Comparison of ENCODE assay signal across 8 cellular contexts in genomic region chr9:2859776-2860379, GRCh38. TPM values are rescaled to one million over a fixed set of nuclear protein-coding genes. Genes with fewer than 3 reads are reported as not detected.
DNase-seq lines count a peak whose midpoint lies in the region; ATAC-seq, FAIRE-seq and TF ChIP-seq lines count a peak whose summit lies in the region.

No MANE protein-coding gene starts in this region.

- H3K4me1 ChIP-seq in left lung, result no peaks in the 10 kb centered on the region

- H3K36me3 ChIP-seq in H7 (replicated peaks; ENCODE audit: control insufficient read depth, insufficient read depth, low read length) (no peaks in the 10 kb centered on the region), left lung (no peaks in the 10 kb centered on the region)

- H3K9me3 ChIP-seq in left lung, result no peaks in the 10 kb centered on the region

- no peak overlapping the region for H3K27ac ChIP-seq in left lung

- H3K4me3 ChIP-seq in H7 (ENCODE audit: insufficient read depth, low read depth, low read length) (no peak overlapping the region), cardiac fibroblast (replicated peaks in 1 of 2; ENCODE audit: low read depth in 2 of 2, low read length in 2 of 2) (no peak overlapping the region), left lung (no peak overlapping the region)

- peak; percentile 87 for ATAC-seq in left lung
- no peak for ATAC-seq in GM19397 (IDR thresholded peaks at IDR 0.05; ENCODE audit: unreplicated experiment)

- intact Hi-C loops in left lung (cut with DNase I), result no loop called here

- peak; percentile 67 for FAIRE-seq in TTC549 (lab: Jason Lieb, UNC)

- peak; percentile 3 for DNase-seq in DMS53 treated with DMSO at 0.1 percent for 48 hours (lab: John Stamatoyannopoulos, UW; ENCODE audit: unreplicated experiment)
- DNase-seq in H7, result peak; percentile 65
- DNase-seq in NCI-H2081 (lab: John Stamatoyannopoulos, UW), result peak; percentile 78 to 80
- DNase-seq in cardiac fibroblast (ENCODE audit: low read depth in 2 of 2), result peak; percentile 72 to 75
- peak in 1 of 2 donors; percentile 53 for DNase-seq in left lung
- DNase-seq in stimulated activated CD8-positive, alpha-beta memory T cell treated with anti-CD3 and anti-CD28 coated beads, Interleukin-7, amount 100 ng/mL, for 48 hours (ENCODE audit: extremely low read depth in 1 of 2, low read depth in 1 of 2), result peak; percentile 11 to 34

- TF ChIP-seq CTCF in cardiac fibroblast (IDR thresholded peaks at IDR 0.05; ENCODE audit: low read depth, low read length) (peak; percentile 87), left lung (IDR thresholded peaks at IDR 0.05) (peak; percentile 58 to 60)

- H3K27me3 ChIP-seq in H7 (ENCODE audit: control insufficient read depth, insufficient read depth, low read length), result peaks cover 3% of the 10 kb centered on the region; the same call in 1 of the 2 replicates
- H3K27me3 ChIP-seq in left lung, result peaks cover 0 to 4% of the 10 kb centered on the region in 2 donors

RNA-seq across cellular contexts. Expression of gene PUM3, which starts 16.0 kb away (rescaled TPM):
- total RNA-seq in H7 (2014; rRNA removed; shearing (Covaris generic)), result 47.6 and 56.2 TPM in 2 replicates
- total RNA-seq in left lung, result 10 to 100 TPM; 32.7 to 44.9 TPM
